ENCODE assay signal across 9 cellular contexts in the genomic region with DNA sequence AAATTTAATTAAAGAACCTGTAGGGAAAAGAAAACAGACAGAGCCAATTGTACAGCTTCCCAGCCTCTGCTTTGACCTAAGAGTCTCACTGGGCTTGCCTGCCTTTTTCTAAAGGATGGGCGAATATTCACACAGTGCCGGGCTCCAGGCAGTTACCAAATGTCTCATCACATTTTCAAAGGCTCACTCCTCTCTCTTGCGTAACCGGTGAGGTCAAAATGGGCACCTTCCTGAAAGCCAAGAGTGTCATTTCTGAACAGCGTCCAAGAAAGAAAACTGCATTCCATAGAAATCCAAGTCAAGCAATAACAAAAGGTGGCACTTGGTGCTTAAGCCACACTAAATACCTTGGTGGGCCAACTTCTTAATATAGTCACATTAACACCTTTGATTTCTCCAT. TPM values are rescaled to one million over a fixed set of nuclear protein-coding genes. Genes with fewer than 3 reads are reported as not detected.
A peak's percentile ranks its signal among the peaks of the same experiment; 100 is the strongest.
DNase-seq lines count a peak whose midpoint lies in the region; ATAC-seq and TF ChIP-seq lines count a peak whose summit lies in the region.
"Had no signal": no experiment of that assay in that cellular context is flagged by ENCODE, and none has a peak within 500 bp of the region (broad histone marks: within the 10 kb centered on the region; RNA-seq: fewer than 3 reads in every experiment).

No MANE protein-coding gene starts in this region.

- POLR2A ChIA-PET in PC-9 (lab: Charles Lee; ENCODE audit: unreplicated experiment): interaction anchor here (0.7 kb wide), 2 partner anchors 610 to 1251 kb away, joined by 3 to 8 read pairs; no protein-coding TSS in a partner anchor

- H3K9me3 Mint-ChIP-seq in osteocyte (ENCODE audit: unreplicated experiment) (no peaks in the 10 kb centered on the region), CD14-positive monocyte (no peaks in the 10 kb centered on the region)
- no peaks in the 10 kb centered on the region for H3K9me3 Mint-ChIP-seq in activated CD8-positive, alpha-beta memory T cell treated with anti-CD3 and anti-CD28 coated beads, Interleukin-2, amount 10 ng/mL, durations not matched to agents 7 days and 5 days (ENCODE audit: low read depth)

- H3K36me3 ChIP-seq in PC-9 (ENCODE audit: low read depth): no peaks in the 10 kb centered on the region
- H3K36me3 ChIP-seq: spleen had no signal

- 0 out of 2 replicates have a peak, but pooled peaks cover 4% of the 10 kb centered on the region for H3K9me2 ChIP-seq in PC-9 (ENCODE audit: insufficient read depth)

- CTCF ChIA-PET in PC-9 (lab: Charles Lee): no interaction called here
- CTCF ChIA-PET in activated CD8-positive, alpha-beta memory T cell treated with anti-CD3 and anti-CD28 coated beads, Interleukin-2, amount 10 ng/mL, durations not matched to agents 7 days and 5 days (lab: Charles Lee): interaction anchor here (1.2 to 1.3 kb wide), 2 partner anchors 10 to 35 kb away, joined by 3 to 4 read pairs; no protein-coding TSS in a partner anchor

- H2AFZ ChIP-seq in PC-9: peak overlapping the region; percentile 74

- peaks cover 17% of the 10 kb centered on the region; the same call in 1 of the 2 replicates for H3K79me2 ChIP-seq in PC-9 (ENCODE audit: low read depth)

- DNase-seq in DMS79 treated with DMSO at 0.1 percent for 48 hours (lab: John Stamatoyannopoulos, UW): peak; percentile 68
- peak; percentile 69 to 96 for DNase-seq in PC-9
- peak; percentile 29 for DNase-seq in fibroblast of gingiva (ENCODE audit: low read depth)
- no peak for DNase-seq in osteocyte (ENCODE audit: extremely low spot score, unreplicated experiment)
- DNase-seq in CD14-positive monocyte (ENCODE audit: low spot score): no peak
- no peak for DNase-seq in activated CD8-positive, alpha-beta memory T cell treated with anti-CD3 and anti-CD28 coated beads, Interleukin-2, amount 10 ng/mL, durations not matched to agents 7 days and 5 days
- DNase-seq: spleen had no signal

- no peak for ATAC-seq in GM21390 (IDR thresholded peaks at IDR 0.05; ENCODE audit: unreplicated experiment)
- no peak for ATAC-seq in HG03439 (IDR thresholded peaks at IDR 0.05; ENCODE audit: unreplicated experiment)
- no peak for ATAC-seq in activated CD8-positive, alpha-beta memory T cell treated with anti-CD3 and anti-CD28 coated beads, Interleukin-2, amount 10 ng/mL, durations not matched to agents 7 days and 5 days

- H3K27me3 Mint-ChIP-seq in osteocyte (ENCODE audit: unreplicated experiment) (no peaks in the 10 kb centered on the region), CD14-positive monocyte (ENCODE audit: low read depth in 3 of 3) (peaks cover 6 to 28% (median 8%) of the 10 kb centered on the region in 3 donors)
- peaks cover 40% of the 10 kb centered on the region for H3K27me3 Mint-ChIP-seq in activated CD8-positive, alpha-beta memory T cell treated with anti-CD3 and anti-CD28 coated beads, Interleukin-2, amount 10 ng/mL, durations not matched to agents 7 days and 5 days

- H3K27ac Mint-ChIP-seq in osteocyte (ENCODE audit: unreplicated experiment) (peak overlapping the region; percentile 79), CD14-positive monocyte (no peak overlapping the region)
- H3K27ac Mint-ChIP-seq in activated CD8-positive, alpha-beta memory T cell treated with anti-CD3 and anti-CD28 coated beads, Interleukin-2, amount 10 ng/mL, durations not matched to agents 7 days and 5 days: no peak overlapping the region

- no peak for TF ChIP-seq CTCF in PC-9 (conservative IDR thresholded peaks at IDR 0.05)
- no peak for TF ChIP-seq CTCF in osteocyte (IDR thresholded peaks at IDR 0.05)
- TF ChIP-seq CTCF in CD14-positive monocyte (IDR thresholded peaks at IDR 0.05): no peak

- H3K4me3 Mint-ChIP-seq in osteocyte (ENCODE audit: unreplicated experiment): no peak overlapping the region
- no peak overlapping the region for H3K4me3 Mint-ChIP-seq in CD14-positive monocyte
- no peak overlapping the region for H3K4me3 Mint-ChIP-seq in activated CD8-positive, alpha-beta memory T cell treated with anti-CD3 and anti-CD28 coated beads, Interleukin-2, amount 10 ng/mL, durations not matched to agents 7 days and 5 days

- H3K36me3 Mint-ChIP-seq in osteocyte (ENCODE audit: unreplicated experiment) (no peaks in the 10 kb centered on the region), CD14-positive monocyte (no peaks in the 10 kb centered on the region)
- H3K36me3 Mint-ChIP-seq in activated CD8-positive, alpha-beta memory T cell treated with anti-CD3 and anti-CD28 coated beads, Interleukin-2, amount 10 ng/mL, durations not matched to agents 7 days and 5 days: no peaks in the 10 kb centered on the region

- intact Hi-C loops in PC-9 (cut with micrococcal nuclease; ENCODE audit: unreplicated experiment) (loop anchor here (1.0 to 5.0 kb wide), 3 partner anchors 14 to 48 kb away; no protein-coding TSS in a partner anchor), CD14-positive monocyte (cut with micrococcal nuclease) (no loop called here)

- peak overlapping the region; percentile 78 for H3K27ac ChIP-seq in PC-9

- no TSS peak for BruUV-seq in PC-9 (replicated peaks; lab: Mats Ljungman, UMichigan)

- H3K9me3 ChIP-seq in PC-9 (ENCODE audit: insufficient read depth, low read depth): 0 out of 2 replicates have a peak, but pooled peaks cover 5% of the 10 kb centered on the region
- H3K9me3 ChIP-seq: spleen had no signal

- H3F3A ChIP-seq in PC-9 (ENCODE audit: insufficient read depth, low read depth): peaks cover 19% of the 10 kb centered on the region

- H3K4me1 Mint-ChIP-seq in osteocyte (ENCODE audit: unreplicated experiment) (peaks cover 33% of the 10 kb centered on the region), CD14-positive monocyte (no peaks in the 10 kb centered on the region)
- H3K4me1 Mint-ChIP-seq in activated CD8-positive, alpha-beta memory T cell treated with anti-CD3 and anti-CD28 coated beads, Interleukin-2, amount 10 ng/mL, durations not matched to agents 7 days and 5 days: no peaks in the 10 kb centered on the region

- peak overlapping the region; percentile 57; the same call in 1 of the 2 replicates for H3K4me3 ChIP-seq in PC-9

- H3K4me1 ChIP-seq in PC-9 (replicated peaks; ENCODE audit: insufficient read depth): peaks cover 53% of the 10 kb centered on the region

- H4K20me1 ChIP-seq in PC-9 (ENCODE audit: insufficient read depth): no peaks in the 10 kb centered on the region

- H3K4me2 ChIP-seq in PC-9: peak overlapping the region; percentile 88

- no peaks in the 10 kb centered on the region for H3K27me3 ChIP-seq in PC-9 (ENCODE audit: insufficient read depth, low read depth)

RNA-seq across cellular contexts. Expression of gene PALMD, which starts 0.7 kb away (rescaled TPM):
- total RNA-seq in PC-9 (2021): 0.68 and 1.2 TPM in 2 replicates
- 7.0 and 8.6 TPM in 2 replicates for total RNA-seq in osteocyte
- not detected for polyA plus RNA-seq in CD14-positive monocyte
- total RNA-seq in activated CD8-positive, alpha-beta memory T cell treated with anti-CD3 and anti-CD28 coated beads, Interleukin-2, amount 10 ng/mL, durations not matched to agents 7 days and 5 days: not detected

Comparison
In these comparisons a context has a peak if more than half of its experiments do, and no peak if none do; other contexts are left out.
1. DNase-seq: peak in DMS79 treated with DMSO at 0.1 percent for 48 hours (single experiment), PC-9 (2 of 2) and fibroblast of gingiva (single experiment); none in osteocyte (single experiment), CD14-positive monocyte (single experiment) and activated CD8-positive, alpha-beta memory T cell treated with anti-CD3 and anti-CD28 coated beads, Interleukin-2, amount 10 ng/mL, durations not matched to agents 7 days and 5 days (single experiment).